2 cellular contexts compared by ENCODE assay signal in the genomic region with DNA sequence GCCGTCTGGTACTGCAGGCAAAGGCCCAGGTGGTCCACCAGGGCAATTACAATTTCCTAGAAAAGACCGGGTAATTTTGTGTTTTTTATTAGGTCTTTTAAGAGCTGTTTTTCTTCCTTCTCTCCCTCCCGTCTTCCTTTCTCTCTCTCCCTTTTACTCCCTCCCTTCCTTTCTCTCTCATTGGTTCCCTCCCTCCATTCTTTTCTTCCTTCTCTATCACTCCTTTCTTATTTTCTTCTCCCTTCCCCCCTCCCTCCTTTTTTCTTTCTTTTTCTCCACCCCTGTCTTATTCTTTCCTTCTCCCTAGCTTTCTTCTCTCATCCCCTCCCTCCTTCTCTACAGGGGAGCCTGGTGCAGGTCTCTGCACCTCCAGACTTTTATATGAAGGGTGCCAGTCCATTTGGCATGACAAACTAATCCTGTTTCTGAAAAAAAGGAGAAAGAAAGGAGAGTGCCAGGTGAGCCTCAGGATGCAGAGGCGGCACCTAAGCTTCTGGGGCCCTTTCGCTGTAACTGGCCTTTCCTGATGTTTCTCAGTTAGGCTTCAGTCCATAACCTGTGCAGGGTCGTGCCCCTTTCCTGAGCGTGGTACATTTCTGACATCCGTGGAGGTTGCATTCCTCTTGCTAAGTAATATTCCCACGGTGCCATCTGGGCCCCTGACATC.
TF ChIP-seq lines count a peak whose summit lies in the region.

No MANE protein-coding gene starts in this region.

TF ChIP-seq in WTC11, 78 proteins besides CTCF, POLR2A, EP300 and RAD21:
- TF ChIP-seq, protein P1, sequence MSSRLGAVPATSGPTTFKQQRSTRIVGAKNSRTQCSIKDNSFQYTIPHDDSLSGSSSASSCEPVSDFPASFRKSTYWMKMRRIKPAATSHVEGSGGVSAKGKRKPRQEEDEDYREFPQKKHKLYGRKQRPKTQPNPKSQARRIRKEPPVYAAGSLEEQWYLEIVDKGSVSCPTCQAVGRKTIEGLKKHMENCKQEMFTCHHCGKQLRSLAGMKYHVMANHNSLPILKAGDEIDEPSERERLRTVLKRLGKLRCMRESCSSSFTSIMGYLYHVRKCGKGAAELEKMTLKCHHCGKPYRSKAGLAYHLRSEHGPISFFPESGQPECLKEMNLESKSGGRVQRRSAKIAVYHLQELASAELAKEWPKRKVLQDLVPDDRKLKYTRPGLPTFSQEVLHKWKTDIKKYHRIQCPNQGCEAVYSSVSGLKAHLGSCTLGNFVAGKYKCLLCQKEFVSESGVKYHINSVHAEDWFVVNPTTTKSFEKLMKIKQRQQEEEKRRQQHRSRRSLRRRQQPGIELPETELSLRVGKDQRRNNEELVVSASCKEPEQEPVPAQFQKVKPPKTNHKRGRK (CRISPR knock-in tag; IDR thresholded peaks at IDR 0.05; ENCODE audit: borderline replicate concordance): 0 out of 2 replicates have a peak, but pooled peaks have one; percentile 70
- no peak for TF ChIP-seq TCF7 (CRISPR knock-in tag; IDR thresholded peaks at IDR 0.05; ENCODE audit: low read depth)
- no peak for TF ChIP-seq TEAD4 (CRISPR knock-in tag; IDR thresholded peaks at IDR 0.05)
- no peak for TF ChIP-seq FOXJ3 (CRISPR knock-in tag; IDR thresholded peaks at IDR 0.05; ENCODE audit: borderline replicate concordance)
- TF ChIP-seq CREB1 (CRISPR knock-in tag; IDR thresholded peaks at IDR 0.05): no peak

TF ChIP-seq in HepG2, 621 proteins besides CTCF, POLR2A, EP300 and RAD21:
- TF ChIP-seq, protein P1 (CRISPR knock-in tag; IDR thresholded peaks at IDR 0.05): 0 out of 2 replicates have a peak, but pooled peaks have one; percentile 30
- TF ChIP-seq ZFYVE20 (CRISPR knock-in tag; IDR thresholded peaks at IDR 0.05; ENCODE audit: borderline replicate concordance, low read depth): no peak
